33 cellular contexts compared by ENCODE assay signal in genomic region chr2:135183822-135184221, GRCh38.
"Had no signal": no experiment of that assay in that cellular context is flagged by ENCODE, and none has a peak within 500 bp of the region (broad histone marks: within the 10 kb centered on the region; RNA-seq: fewer than 3 reads in every experiment).

No MANE protein-coding gene starts in this region.

- H3K27ac Mint-ChIP-seq: activated CD4-positive, alpha-beta memory T cell treated with anti-CD3 and anti-CD28 coated beads for 36 hours; activated CD4-positive, alpha-beta T cell treated with anti-CD3 and anti-CD28 coated beads, Interleukin-2, amount 10 ng/mL, durations not matched to agents 24 days and 14 days; activated naive CD4-positive, alpha-beta T cell treated with anti-CD3 and anti-CD28 coated beads, Interleukin-2, amount 10 ng/mL, durations not matched to agents 7 days and 5 days; activated T-helper 1 cell treated with anti-CD3 and anti-CD28 coated beads, Interleukin-12 subunit alpha, Interleukin-12 subunit beta, Interleukin-2, Interleukin-4 antibody, amounts not matched to agents 30 ng/mL and 10 ng/mL and 1 ng/mL, durations not matched to agents 14 hours and 24 hours and 36 hours; immature natural killer cell; T-helper 1 cell treated with Interleukin-12 subunit alpha and Interleukin-12 subunit beta and Interleukin-4 antibody, amounts not matched to agents 30 μg/mL and 1 μg/mL, for 36 hours had no signal

- H3K4me1 Mint-ChIP-seq: activated CD4-positive, alpha-beta T cell treated with anti-CD3 and anti-CD28 coated beads, Interleukin-2, amount 10 ng/mL, durations not matched to agents 24 days and 14 days; activated naive CD4-positive, alpha-beta T cell treated with anti-CD3 and anti-CD28 coated beads, Interleukin-2, amount 10 ng/mL, durations not matched to agents 7 days and 5 days; immature natural killer cell; naive thymus-derived CD4-positive, alpha-beta T cell had no signal

- DNase-seq: activated CD4-positive, alpha-beta memory T cell treated with anti-CD3 and anti-CD28 coated beads for 36 hours; activated CD4-positive, alpha-beta T cell treated with anti-CD3 and anti-CD28 coated beads, Interleukin-2, amount 10 ng/mL, durations not matched to agents 24 days and 14 days; activated CD4-positive, CD25-positive, alpha-beta regulatory T cell treated with anti-CD3 and anti-CD28 coated beads, Interleukin-2, amount 50 U/mL, for 72 hours; activated CD8-positive, alpha-beta memory T cell treated with anti-CD3 and anti-CD28 coated beads, Interleukin-2, amount 50 U/mL, for 4 hours; activated effector memory CD4-positive, alpha-beta T cell treated with anti-CD3 and anti-CD28 coated beads, Interleukin-2, amount 50 U/mL, for 16 hours; activated naive CD4-positive, alpha-beta T cell treated with anti-CD3 and anti-CD28 coated beads, Interleukin-2, amount 10 ng/mL, durations not matched to agents 7 days and 5 days; activated T-cell treated with anti-CD3 and anti-CD28 coated beads, Interleukin-2, amount 50 U/mL, for 1 hour; amygdala; cerebellar nuclear complex; colonic mucosa; effector memory CD4-positive, alpha-beta T cell; erythroblast; heart left ventricle; hypothalamus; immature natural killer cell; kidney; left colon; midbrain; naive thymus-derived CD4-positive, alpha-beta T cell; occipital lobe; stimulated activated CD4-positive, alpha-beta T cell treated with anti-CD3 and anti-CD28 coated beads, Interleukin-1b, Interleukin-23, amount 100 ng/mL, for 48 hours; stimulated activated naive CD4-positive, alpha-beta T cell treated with Interleukin-2 at 50 U/mL for 16 hours; SW 1271; T1000; testis; transverse colon; uterus had no signal

- H3K4me3 Mint-ChIP-seq: activated CD4-positive, alpha-beta memory T cell treated with anti-CD3 and anti-CD28 coated beads for 36 hours; activated CD4-positive, alpha-beta T cell treated with anti-CD3 and anti-CD28 coated beads, Interleukin-2, amount 10 ng/mL, durations not matched to agents 24 days and 14 days; activated naive CD4-positive, alpha-beta T cell treated with anti-CD3 and anti-CD28 coated beads, Interleukin-2, amount 10 ng/mL, durations not matched to agents 7 days and 5 days; activated T-helper 1 cell treated with anti-CD3 and anti-CD28 coated beads, Interleukin-12 subunit alpha, Interleukin-12 subunit beta, Interleukin-2, Interleukin-4 antibody, amounts not matched to agents 30 ng/mL and 10 ng/mL and 1 ng/mL, durations not matched to agents 14 hours and 24 hours and 36 hours; immature natural killer cell; naive thymus-derived CD4-positive, alpha-beta T cell; neural crest cell; T-helper 1 cell treated with Interleukin-12 subunit alpha and Interleukin-12 subunit beta and Interleukin-4 antibody, amounts not matched to agents 30 μg/mL and 1 μg/mL, for 36 hours had no signal

- H3K4me1 ChIP-seq: colonic mucosa, right atrium auricular region, testis, transverse colon, uterus had no signal

- H3K36me3 ChIP-seq: cardiac muscle cell, colonic mucosa, right atrium auricular region, transverse colon, uterus had no signal

- ATAC-seq: heart left ventricle; left colon; naive thymus-derived CD4-positive, alpha-beta T cell had no signal

- H3K9me3 ChIP-seq: colonic mucosa, right atrium auricular region, testis, uterus had no signal

- H3K27me3 ChIP-seq: cardiac muscle cell, colonic mucosa, heart left ventricle, right atrium auricular region, testis, transverse colon, uterus had no signal

- H3K27me3 Mint-ChIP-seq: activated CD4-positive, alpha-beta memory T cell treated with anti-CD3 and anti-CD28 coated beads for 36 hours; activated CD4-positive, alpha-beta T cell treated with anti-CD3 and anti-CD28 coated beads, Interleukin-2, amount 10 ng/mL, durations not matched to agents 24 days and 14 days; activated naive CD4-positive, alpha-beta T cell treated with anti-CD3 and anti-CD28 coated beads, Interleukin-2, amount 10 ng/mL, durations not matched to agents 7 days and 5 days; naive thymus-derived CD4-positive, alpha-beta T cell had no signal

- H3K4me3 ChIP-seq: cardiac muscle cell, colonic mucosa, heart left ventricle, right atrium auricular region, smooth muscle cell, testis, transverse colon, uterus had no signal

- H3K27ac ChIP-seq: cardiac muscle cell, colonic mucosa, heart left ventricle, right atrium auricular region, testis, transverse colon, uterus had no signal

- H3K9me3 Mint-ChIP-seq: activated CD4-positive, alpha-beta T cell treated with anti-CD3 and anti-CD28 coated beads, Interleukin-2, amount 10 ng/mL, durations not matched to agents 24 days and 14 days; activated naive CD4-positive, alpha-beta T cell treated with anti-CD3 and anti-CD28 coated beads, Interleukin-2, amount 10 ng/mL, durations not matched to agents 7 days and 5 days; activated T-helper 1 cell treated with anti-CD3 and anti-CD28 coated beads, Interleukin-12 subunit alpha, Interleukin-12 subunit beta, Interleukin-2, Interleukin-4 antibody, amounts not matched to agents 30 ng/mL and 10 ng/mL and 1 ng/mL, durations not matched to agents 14 hours and 24 hours and 36 hours; neural crest cell had no signal

- H3K36me3 Mint-ChIP-seq: immature natural killer cell had no signal
